ENCODE assay signal across 23 cellular contexts in genomic region chr20:22597303-22597702, GRCh38.
"Had no signal": no experiment of that assay in that cellular context is flagged by ENCODE, and none has a peak within 500 bp of the region (broad histone marks: within the 10 kb centered on the region; RNA-seq: fewer than 3 reads in every experiment).

No MANE protein-coding gene starts in this region.

- H2AFZ ChIP-seq: parathyroid adenoma had no signal

- ATAC-seq: esophagus mucosa; gastrocnemius medialis; left cardiac atrium; left lung; mucosa of descending colon; right lobe of liver; stimulated activated naive CD8-positive, alpha-beta T cell treated with anti-CD3 and anti-CD28 coated beads, Interleukin-15, amount 100 ng/mL, for 72 hours; upper lobe of right lung had no signal

- H3K36me3 ChIP-seq: gastrocnemius medialis, left lung, right lobe of liver, suprapubic skin, transverse colon, upper lobe of right lung, vagina had no signal

- H3K27ac ChIP-seq: gastrocnemius medialis, left lung, parathyroid adenoma, right lobe of liver, suprapubic skin, transverse colon, upper lobe of right lung, vagina had no signal

- H3K79me2 ChIP-seq: parathyroid adenoma had no signal

- FAIRE-seq: kidney, small intestine had no signal

- H3K27me3 ChIP-seq: right lobe of liver, vagina had no signal

- H3K4me3 ChIP-seq: gastrocnemius medialis, left lung, mucosa of descending colon, right lobe of liver, suprapubic skin, transverse colon, upper lobe of right lung, vagina had no signal

- DNase-seq: cortex of kidney; foreskin fibroblast; gastrocnemius medialis; head of caudate nucleus; kidney; left cardiac atrium; left lung; mesenchymal stem cell; mucosa of descending colon; naive B cell; right lobe of liver; small intestine; stimulated activated CD4-positive, alpha-beta T cell treated with anti-CD3 and anti-CD28 coated beads, Interleukin-1b, Interleukin-23, amount 100 ng/mL, for 48 hours; stimulated activated CD4-positive, alpha-beta T cell treated with anti-CD3 and anti-CD28 coated beads, Interleukin-4, amount 100 ng/mL, for 1 hour; stimulated activated CD8-positive, alpha-beta memory T cell treated with anti-CD3 and anti-CD28 coated beads, Interleukin-4, amount 100 ng/mL, for 48 hours; stimulated activated naive CD4-positive, alpha-beta T cell; stimulated activated naive CD8-positive, alpha-beta T cell treated with anti-CD3 and anti-CD28 coated beads, Interleukin-15, amount 100 ng/mL, for 72 hours; transverse colon; upper lobe of right lung had no signal

- H3K9me3 ChIP-seq: gastrocnemius medialis, left lung, mucosa of descending colon, right lobe of liver, suprapubic skin, transverse colon, upper lobe of right lung, vagina had no signal

- H3K9ac ChIP-seq: parathyroid adenoma had no signal

- H3K4me1 ChIP-seq: gastrocnemius medialis, left lung, parathyroid adenoma, right lobe of liver, suprapubic skin, transverse colon, upper lobe of right lung, vagina had no signal
